ENCODE assay signal across 10 cellular contexts in the genomic region with DNA sequence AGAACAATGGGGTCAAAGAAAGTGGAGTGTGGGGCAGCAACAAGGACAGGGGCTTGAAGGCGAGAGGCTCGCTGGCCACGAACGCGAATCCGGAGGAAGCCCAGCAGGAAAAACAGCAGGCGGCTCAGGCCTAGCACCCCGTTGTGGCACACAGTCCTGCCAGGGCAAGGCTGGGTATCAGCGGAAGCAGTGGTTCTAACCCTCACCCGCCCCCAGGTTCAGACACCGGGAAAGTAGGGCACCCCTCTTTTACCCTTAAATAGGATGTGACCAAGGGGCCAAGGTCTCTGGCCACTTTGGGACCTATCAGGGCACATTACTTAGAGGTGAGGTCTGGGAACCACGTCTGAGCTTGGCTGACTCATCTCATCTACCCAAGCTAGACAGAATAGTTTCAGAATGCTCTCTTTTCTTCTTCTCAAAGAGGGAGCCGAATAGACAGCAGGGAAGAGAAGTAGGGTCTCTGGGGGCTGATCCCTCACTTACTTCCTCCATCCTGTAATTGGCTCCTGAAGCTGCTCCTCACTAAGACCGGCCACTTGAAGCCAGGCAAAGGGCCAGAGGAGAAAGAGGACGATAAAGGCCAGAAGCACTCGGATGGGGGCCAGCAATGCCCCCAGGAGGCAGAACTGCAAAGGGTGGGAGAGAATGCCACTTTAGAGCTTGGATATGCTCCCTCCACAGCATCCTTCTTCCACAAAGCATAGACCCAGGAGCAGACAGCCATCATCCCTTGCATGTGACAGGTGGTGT. TPM values are rescaled to one million over a fixed set of nuclear protein-coding genes. Genes with fewer than 3 reads are reported as not detected.
DNase-seq lines count a peak whose midpoint lies in the region; ATAC-seq and TF ChIP-seq lines count a peak whose summit lies in the region.
"Had no signal": no experiment of that assay in that cellular context is flagged by ENCODE, and none has a peak within 500 bp of the region (broad histone marks: within the 10 kb centered on the region; RNA-seq: fewer than 3 reads in every experiment).

No MANE protein-coding gene starts in this region.

- peak overlapping the region; percentile 97 for H3K9ac ChIP-seq in Karpas-422 (ENCODE audit: low read length)

- no peak for TF ChIP-seq POLR2A in breast epithelium (IDR thresholded peaks at IDR 0.05)

- DNase-seq in Calu3, result no peak
- no peak for DNase-seq in Karpas-422
- DNase-seq in breast epithelium (ENCODE audit: low spot score in 2 of 2), result no peak
- DNase-seq in putamen (ENCODE audit: low spot score), result no peak
- DNase-seq in GM19240 (ENCODE audit: insufficient read length, low spot score), result no peak
- no peak for DNase-seq in NCI-H510A treated with DMSO at 0.1 percent for 48 hours (lab: John Stamatoyannopoulos, UW)
- DNase-seq in omental fat pad (ENCODE audit: low spot score), result no peak
- DNase-seq: thyroid gland had no signal

- no TSS peak for BruUV-seq in Calu3 (replicated peaks; lab: Mats Ljungman, UMichigan)

- H3K36me3 Mint-ChIP-seq in Calu3 (ENCODE audit: insufficient read depth, unreplicated experiment), result peaks cover 28% of the 10 kb centered on the region

- H3K9me3 Mint-ChIP-seq in Calu3 (ENCODE audit: low read depth, unreplicated experiment), result no peaks in the 10 kb centered on the region

- H3K4me1 ChIP-seq in Karpas-422 (ENCODE audit: low read length) (peaks cover 30% of the 10 kb centered on the region), breast epithelium (peaks cover 0 to 4% of the 10 kb centered on the region in 2 donors), muscle layer of duodenum (ENCODE audit: control insufficient read depth in 1 of 2, insufficient read depth in 2 of 2, low read length in 2 of 2) (peaks cover 8 to 19% of the 10 kb centered on the region in 2 donors)

- H2AFZ ChIP-seq in Karpas-422 (ENCODE audit: low read length), result no peak overlapping the region

- H3K27me3 ChIP-seq in Karpas-422 (ENCODE audit: low read length) (no peaks in the 10 kb centered on the region), breast epithelium (no peaks in the 10 kb centered on the region), muscle layer of duodenum (ENCODE audit: low read depth, low read length) (no peaks in the 10 kb centered on the region)
- H3K27me3 ChIP-seq: thyroid gland had no signal

- H3K4me2 ChIP-seq in Karpas-422 (ENCODE audit: low read depth, low read length, poor library complexity, severe bottlenecking), result peak overlapping the region; percentile 78

- intact Hi-C loops in Calu3 (cut with micrococcal nuclease; ENCODE audit: unreplicated experiment) (no loop called here), breast epithelium (cut with DNase I; ENCODE audit: low total_unique reads) (no loop called here)

- peak overlapping the region; percentile 87 for H3K4me3 Mint-ChIP-seq in Calu3 (ENCODE audit: low read depth, unreplicated experiment)

- CTCF ChIA-PET in Calu3 (lab: Charles Lee), result no interaction called here

- no peak for ATAC-seq in omental fat pad (ENCODE audit: low FRiP score)

- peaks cover 13% of the 10 kb centered on the region; the same call in 1 of the 2 replicates for H3K36me3 ChIP-seq in Karpas-422 (ENCODE audit: insufficient read depth, low read length)
- H3K36me3 ChIP-seq in breast epithelium, result no peaks in the 10 kb centered on the region
- peaks cover 14% of the 10 kb centered on the region in 2 donors for H3K36me3 ChIP-seq in muscle layer of duodenum (ENCODE audit: control insufficient read depth in 1 of 2, insufficient read depth in 2 of 2, low read length in 2 of 2)
- H3K36me3 ChIP-seq: thyroid gland had no signal

- peaks cover 25% of the 10 kb centered on the region for H3K4me1 Mint-ChIP-seq in Calu3 (ENCODE audit: low read depth, unreplicated experiment)

- H3K9me2 ChIP-seq in Karpas-422 (replicated peaks; ENCODE audit: insufficient read depth, low read length), result no peaks in the 10 kb centered on the region

- H3K9me3 ChIP-seq in Karpas-422 (ENCODE audit: low read length) (no peaks in the 10 kb centered on the region), breast epithelium (no peaks in the 10 kb centered on the region), muscle layer of duodenum (ENCODE audit: control insufficient read depth in 1 of 2, low read length in 2 of 2) (no peaks in the 10 kb centered on the region)
- H3K9me3 ChIP-seq: thyroid gland had no signal

- H3K27ac Mint-ChIP-seq in Calu3 (ENCODE audit: unreplicated experiment), result no peak overlapping the region

- TF ChIP-seq CTCF in Calu3 (IDR thresholded peaks at IDR 0.05; ENCODE audit: unreplicated experiment), result no peak
- TF ChIP-seq CTCF in breast epithelium (IDR thresholded peaks at IDR 0.05), result no peak
- TF ChIP-seq CTCF in omental fat pad (IDR thresholded peaks at IDR 0.05), result no peak

- peaks cover 8% of the 10 kb centered on the region; the same call in 1 of the 2 replicates for H4K20me1 ChIP-seq in Karpas-422 (ENCODE audit: insufficient read depth, low read depth, low read length)

- H3K79me2 ChIP-seq in Karpas-422 (ENCODE audit: low read length), result peaks cover 27% of the 10 kb centered on the region

- no peaks in the 10 kb centered on the region for H3K27me3 Mint-ChIP-seq in Calu3 (ENCODE audit: unreplicated experiment)

- peak overlapping the region; percentile 82 for H3K4me3 ChIP-seq in Karpas-422 (ENCODE audit: low read length)
- H3K4me3 ChIP-seq in breast epithelium, result peak overlapping the region in 2 of 3 donors; percentile 75 to 87
- H3K4me3 ChIP-seq in muscle layer of duodenum (ENCODE audit: low read depth in 1 of 2, low read length in 2 of 2), result peak overlapping the region; percentile 77 to 97

- H3K27ac ChIP-seq in Karpas-422 (ENCODE audit: low read length) (no peak overlapping the region), breast epithelium (peak overlapping the region; percentile 3 to 92), muscle layer of duodenum (ENCODE audit: low read length) (peak overlapping the region; percentile 71)

RNA-seq across cellular contexts. Expression of gene LPCAT4, which starts 1.7 kb away (rescaled TPM):
- total RNA-seq in Calu3 (2022) (28.9 and 35.3 TPM in 2 replicates), breast epithelium (10 to 100 TPM; 10.7 to 16.4 (median 13.8) TPM), omental fat pad (10 to 100 TPM in 2 of 4 donors, 1 to 10 TPM in 2; 5.8 to 28.7 (median 13.3) TPM)
- total RNA-seq in Karpas-422 (2014; rRNA removed; shearing (Covaris generic); ENCODE audit: low replicate concordance), result 37.6 and 40.8 TPM in 2 replicates

RNA-seq across cellular contexts. Expression of gene NUTM1, which starts 22.1 kb away (rescaled TPM):
- total RNA-seq in Calu3 (2022) (not detected in 2 replicates), breast epithelium (not detected), omental fat pad (not detected)
- total RNA-seq in Karpas-422 (2014; rRNA removed; shearing (Covaris generic); ENCODE audit: low replicate concordance), result not detected in 2 replicates
- total RNA-seq: T-helper 1 cell treated with Interleukin-12 subunit alpha and Interleukin-12 subunit beta and Interleukin-4 antibody, amounts not matched to agents 30 ng/mL and 1 ng/mL, for 36 hours had no signal

RNA-seq across cellular contexts. Expression of gene NOP10, which starts 22.3 kb away (rescaled TPM):
- 46.0 and 48.1 TPM in 2 replicates for total RNA-seq in Calu3 (2022)
- 148 and 448 TPM in 2 replicates for total RNA-seq in Karpas-422 (2014; rRNA removed; shearing (Covaris generic); ENCODE audit: low replicate concordance)
- 100 to 1,000 TPM; 108 to 135 (median 130) TPM for total RNA-seq in breast epithelium
- 100 to 1,000 TPM; 137 to 194 (median 166) TPM for total RNA-seq in omental fat pad

RNA-seq across cellular contexts. Expression of gene SLC12A6, which starts 27.7 kb away (rescaled TPM):
- total RNA-seq in Calu3 (2022) (3.8 and 4.2 TPM in 2 replicates), breast epithelium (10 to 100 TPM; 22.3 to 28.8 (median 25.8) TPM), omental fat pad (10 to 100 TPM; 20.0 to 43.3 (median 33.5) TPM)
- total RNA-seq in Karpas-422 (2014; rRNA removed; shearing (Covaris generic); ENCODE audit: low replicate concordance), result 1.3 and 1.6 TPM in 2 replicates
